Comparison of ENCODE assay signal across 30 cellular contexts in genomic region chr9:133202688-133203453, GRCh38. TPM values are rescaled to one million over a fixed set of nuclear protein-coding genes. Genes with fewer than 3 reads are reported as not detected.
A peak's percentile ranks its signal among the peaks of the same experiment; 100 is the strongest.
DNase-seq lines count a peak whose midpoint lies in the region; ATAC-seq and TF ChIP-seq lines count a peak whose summit lies in the region.
"Had no signal": no experiment of that assay in that cellular context is flagged by ENCODE, and none has a peak within 500 bp of the region (broad histone marks: within the 10 kb centered on the region; RNA-seq: fewer than 3 reads in every experiment).

No MANE protein-coding gene starts in this region.

- no peak overlapping the region; a peak in 1 of 7 replicates for H3K27ac Mint-ChIP-seq in H9
- H3K27ac Mint-ChIP-seq: CD4-positive, alpha-beta memory T cell had no signal

- H3K23me2 ChIP-seq in H9 (ENCODE audit: insufficient read length, low read depth, low read length, poor library complexity, severe bottlenecking): no peaks in the 10 kb centered on the region

- no peaks in the 10 kb centered on the region for H3K9me3 Mint-ChIP-seq in H9
- H3K9me3 Mint-ChIP-seq: CD4-positive, alpha-beta memory T cell had no signal

- no peak overlapping the region for H3K4me3 ChIP-seq in HEK293 (ENCODE audit: low read depth, low read length)
- peak overlapping the region in 1 of 2 donors; percentile 69 for H3K4me3 ChIP-seq in neuronal stem cell (ENCODE audit: low read length in 2 of 2)
- H3K4me3 ChIP-seq in smooth muscle cell: no peak overlapping the region
- H3K4me3 ChIP-seq: GM23248, HAP-1, MG63 had no signal

- H3F3A ChIP-seq in smooth muscle cell (ENCODE audit: low read depth): no peaks in the 10 kb centered on the region

- no peaks in the 10 kb centered on the region for H3K79me2 ChIP-seq in H9 (ENCODE audit: insufficient read depth, low read length)
- H3K79me2 ChIP-seq in smooth muscle cell (ENCODE audit: low read depth): no peaks in the 10 kb centered on the region

- H3K27ac ChIP-seq in H9 (ENCODE audit: insufficient read length, low read depth, low read length) (no peak overlapping the region), HEK293 (ENCODE audit: extremely low read depth, low read depth, low read length) (no peak overlapping the region), neuronal stem cell (replicated peaks; ENCODE audit: low read length) (no peak overlapping the region), smooth muscle cell (ENCODE audit: low read depth) (no peak overlapping the region)
- H3K27ac ChIP-seq: GM23248 had no signal

- WGBS in H9 (ENCODE audit: extremely low coverage, insufficient read length, low lambda C conversion rate): no CpG with 5 or more reads among the region's 14 CpGs
- no CpG with 5 or more reads among the region's 14 CpGs for WGBS in neuronal stem cell (ENCODE audit: extremely low coverage in 2 of 2, insufficient read length in 2 of 2, insufficient replicate concordance in 1 of 2), 2 donors
- WGBS in smooth muscle cell (ENCODE audit: low lambda C conversion rate): 93% methylated on average over 13 of the region's 14 CpGs

- H2AFZ ChIP-seq in H9 (ENCODE audit: low read length) (no peak overlapping the region), neuronal stem cell (ENCODE audit: low read length) (no peak overlapping the region), smooth muscle cell (ENCODE audit: low read depth) (no peak overlapping the region)
- H2AFZ ChIP-seq: GM23248 had no signal

- H3K9me3 ChIP-seq in H9 (ENCODE audit: control insufficient read depth, low read depth, low read length) (no peaks in the 10 kb centered on the region), HEK293 (ENCODE audit: control insufficient read depth, insufficient read depth, low read depth, low read length) (no peaks in the 10 kb centered on the region), neuronal stem cell (replicated peaks in 1 of 2; ENCODE audit: control insufficient read depth in 2 of 2, insufficient read depth in 1 of 2, low read depth in 1 of 2, low read length in 2 of 2) (peaks cover 0 to 3% of the 10 kb centered on the region in 2 donors), smooth muscle cell (replicated peaks; ENCODE audit: low read depth) (no peaks in the 10 kb centered on the region)
- H3K9me3 ChIP-seq: HAP-1, MG63 had no signal

- TF ChIP-seq CTCF in H9 (conservative IDR thresholded peaks at IDR 0.05): no peak
- no peak for TF ChIP-seq CTCF in HEK293 (tag by site-specific recombination; IDR thresholded peaks at IDR 0.05)
- TF ChIP-seq CTCF in smooth muscle cell (IDR thresholded peaks at IDR 0.05; ENCODE audit: borderline replicate concordance, insufficient read depth, poor library complexity, severe bottlenecking): no peak

- no peak overlapping the region for H4K5ac ChIP-seq in H9 (ENCODE audit: insufficient read length, low read depth, low read length)

- ATAC-seq in GM21576 (IDR thresholded peaks at IDR 0.05; ENCODE audit: unreplicated experiment) (no peak), GM21390 (IDR thresholded peaks at IDR 0.05; ENCODE audit: unreplicated experiment) (no peak)

- H3K36me3 Mint-ChIP-seq in H9 (ENCODE audit: insufficient read depth in 1 of 3, low read depth in 3 of 3): no peaks in the 10 kb centered on the region
- H3K36me3 Mint-ChIP-seq: CD4-positive, alpha-beta memory T cell had no signal

- H2BK120ac ChIP-seq in H9 (ENCODE audit: low read depth, low read length, poor library complexity, severe bottlenecking) (no peak overlapping the region), neuronal stem cell (ENCODE audit: low read depth, low read length) (no peak overlapping the region)

- no peak overlapping the region for H3K4me2 ChIP-seq in H9 (ENCODE audit: insufficient read depth, insufficient read length, low read length)
- no peak overlapping the region for H3K4me2 ChIP-seq in neuronal stem cell (ENCODE audit: insufficient read depth, low read length, poor library complexity, severe bottlenecking)
- H3K4me2 ChIP-seq in smooth muscle cell: no peak overlapping the region

- H4K91ac ChIP-seq in H9 (ENCODE audit: insufficient read length, low read depth, low read length): no peak overlapping the region
- peak overlapping the region; percentile 68 for H4K91ac ChIP-seq in neuronal stem cell (ENCODE audit: low read depth, low read length, poor library complexity)

- H3K14ac ChIP-seq in H9 (ENCODE audit: insufficient read depth, low read length): no peak overlapping the region
- peak overlapping the region; percentile 39 for H3K14ac ChIP-seq in neuronal stem cell (ENCODE audit: low read length)

- H3K56ac ChIP-seq in H9 (ENCODE audit: insufficient read length, low read depth, low read length): no peak overlapping the region

- CTCF ChIA-PET in HEK293 (lab: Yijun Ruan, JAX): interaction anchor here (0.5 to 2.8 kb wide), 5 partner anchors 15 to 41 kb away, joined by 3 to 16 read pairs (median 3); no protein-coding TSS in a partner anchor

- H3K79me1 ChIP-seq in H9 (ENCODE audit: insufficient read depth, low read depth, low read length, poor library complexity, severe bottlenecking) (no peaks in the 10 kb centered on the region), neuronal stem cell (ENCODE audit: low read depth, low read length) (peaks cover 4% of the 10 kb centered on the region)

- H2BK12ac ChIP-seq in H9 (ENCODE audit: insufficient read length, low read depth, low read length): no peak overlapping the region
- H2BK12ac ChIP-seq in neuronal stem cell (ENCODE audit: low read length): peak overlapping the region; percentile 73

- H4K20me1 ChIP-seq in H9 (ENCODE audit: control insufficient read depth, insufficient read depth, insufficient read length): no peaks in the 10 kb centered on the region
- no peaks in the 10 kb centered on the region for H4K20me1 ChIP-seq in smooth muscle cell (ENCODE audit: low read depth)

- H4K8ac ChIP-seq in H9 (replicated peaks; ENCODE audit: insufficient read length, low read depth, low read length): no peak overlapping the region
- no peak overlapping the region for H4K8ac ChIP-seq in neuronal stem cell (ENCODE audit: low read depth, low read length)

- no peak overlapping the region for H2AK5ac ChIP-seq in H9 (ENCODE audit: insufficient read length, low read length)
- H2AK5ac ChIP-seq in neuronal stem cell (ENCODE audit: low read depth, low read length): no peak overlapping the region

- H3K4me1 Mint-ChIP-seq in H9: 0 out of 4 replicates have a peak, but pooled peaks cover 0 to 2% of the 10 kb centered on the region in 2 experiments

- H2BK5ac ChIP-seq in H9 (ENCODE audit: insufficient read length, low read length) (no peak overlapping the region), neuronal stem cell (ENCODE audit: low read length) (no peak overlapping the region)

- H2BK15ac ChIP-seq in H9 (ENCODE audit: low read depth, low read length): no peak overlapping the region
- H2BK15ac ChIP-seq in neuronal stem cell (ENCODE audit: low read length): no peak overlapping the region

- peaks cover 6% of the 10 kb centered on the region; the same call in 1 of the 2 replicates for H3K27me3 ChIP-seq in H9 (ENCODE audit: insufficient read depth, low read length)
- peaks cover 0 to 49% (median 8%) of the 10 kb centered on the region in 3 experiments for H3K27me3 ChIP-seq in neuronal stem cell (ENCODE audit: control insufficient read depth in 3 of 3, insufficient read depth in 3 of 3, low read depth in 1 of 3, low read length in 3 of 3)
- H3K27me3 ChIP-seq in smooth muscle cell (ENCODE audit: low read depth): no peaks in the 10 kb centered on the region
- H3K27me3 ChIP-seq: MG63 had no signal

- no peaks in the 10 kb centered on the region for H3K36me3 ChIP-seq in HEK293 (ENCODE audit: control insufficient read depth in 2 of 2, insufficient read depth in 1 of 2, low read length in 2 of 2)
- no peaks in the 10 kb centered on the region for H3K36me3 ChIP-seq in neuronal stem cell (replicated peaks in 1 of 2; ENCODE audit: control insufficient read depth in 2 of 2, insufficient read depth in 2 of 2, low read length in 2 of 2)
- H3K36me3 ChIP-seq in smooth muscle cell (ENCODE audit: low read depth): no peaks in the 10 kb centered on the region
- H3K36me3 ChIP-seq: HAP-1, MG63 had no signal

- no peak overlapping the region for H2BK20ac ChIP-seq in H9 (ENCODE audit: low read depth, low read length, poor library complexity, severe bottlenecking)

- no peak for DNase-seq in H9
- DNase-seq in neuronal stem cell (ENCODE audit: low spot score): no peak
- DNase-seq in stimulated activated CD8-positive, alpha-beta memory T cell treated with anti-CD3 and anti-CD28 coated beads, Interleukin-4, amount 100 ng/mL, for 48 hours: peak; percentile 12
- no peak for DNase-seq in smooth muscle cell (lab: John Stamatoyannopoulos, UW; ENCODE audit: unreplicated experiment)
- no peak for DNase-seq in NCI-H2107 treated with DMSO at 0.1 percent for 48 hours (lab: John Stamatoyannopoulos, UW; ENCODE audit: unreplicated experiment)
- DNase-seq: C1 segment of cervical spinal cord; CD4-positive, alpha-beta memory T cell; COR-L47; DMS53; GM23248; IMR-90; KG1; MG63; NCI-H1048; NCI-H1417 treated with DMSO at 0.1 percent for 48 hours; NCI-H1694 treated with DMSO at 0.1 percent for 48 hours; NCI-H2081; NCI-H2171; NCI-H226; NCI-H510A; NCI-H69; Right ventricle myocardium superior; RPMI8226 had no signal

- no peaks in the 10 kb centered on the region for H3K4me1 ChIP-seq in H9 (ENCODE audit: insufficient read depth, low read length)
- H3K4me1 ChIP-seq in HEK293 (ENCODE audit: control insufficient read depth, insufficient read depth, low read length): no peaks in the 10 kb centered on the region
- no peaks in the 10 kb centered on the region for H3K4me1 ChIP-seq in neuronal stem cell (ENCODE audit: control insufficient read depth in 2 of 2, insufficient read depth in 1 of 2, low read depth in 1 of 2, low read length in 2 of 2)
- H3K4me1 ChIP-seq in smooth muscle cell (ENCODE audit: low read depth): no peaks in the 10 kb centered on the region
- H3K4me1 ChIP-seq: HAP-1 had no signal

- POLR2A ChIA-PET in HEK293 (lab: Yijun Ruan, JAX): interaction anchor here (0.9 to 1.0 kb wide), 2 partner anchors 15 to 149 kb away, joined by 3 read pairs; no protein-coding TSS in a partner anchor

- no peak overlapping the region for H3K4ac ChIP-seq in H9 (ENCODE audit: low read depth, low read length)
- H3K4ac ChIP-seq in neuronal stem cell (ENCODE audit: low read length): no peak overlapping the region

- H3K18ac ChIP-seq in H9 (ENCODE audit: insufficient read length, low read depth, low read length): peak overlapping the region; percentile 72
- no peak overlapping the region for H3K18ac ChIP-seq in neuronal stem cell (ENCODE audit: low read length)

- no peak overlapping the region for H3K23ac ChIP-seq in H9 (ENCODE audit: insufficient read length, low read depth, low read length)
- H3K23ac ChIP-seq in neuronal stem cell (ENCODE audit: low read depth, low read length, poor library complexity): peak overlapping the region; percentile 8

- no peak overlapping the region for H3K4me3 Mint-ChIP-seq in H9
- H3K4me3 Mint-ChIP-seq: CD4-positive, alpha-beta memory T cell had no signal

- no peak overlapping the region for H3T11ph ChIP-seq in H9 (ENCODE audit: low read length)

- H3K9ac ChIP-seq in H9 (ENCODE audit: extremely low read depth, insufficient read length, low read length) (no peak overlapping the region), neuronal stem cell (ENCODE audit: low read depth, low read length, poor library complexity) (peak overlapping the region; percentile 86), smooth muscle cell (ENCODE audit: low read depth) (no peak overlapping the region)
- H3K9ac ChIP-seq: GM23248 had no signal

- peaks cover 88% of the 10 kb centered on the region for H3K27me3 Mint-ChIP-seq in H9 (ENCODE audit: low read depth)

RNA-seq across cellular contexts. Expression of gene OBP2B, which starts 6.2 kb away (rescaled TPM):
- not detected in 2 replicates for total RNA-seq in H9 (2021)
- polyA plus RNA-seq in neuronal stem cell (2013, experiment 1 of 2): not detected
- not detected for polyA plus RNA-seq in neuronal stem cell (2013, experiment 2 of 2)
- not detected in 2 replicates for total RNA-seq in smooth muscle cell
- polyA plus RNA-seq in smooth muscle cell: not detected in 2 replicates
- total RNA-seq: A673; CD4-positive, alpha-beta memory T cell; Daoy; G401; GM23248; IMR-90; Right ventricle myocardium superior had no signal
- polyA plus RNA-seq: CD4-positive, alpha-beta memory T cell; GM23248; IMR-90 had no signal

RNA-seq across cellular contexts. Expression of gene GBGT1, which starts 39.2 kb away (rescaled TPM):
- total RNA-seq in H9 (2021) (9.3 TPM in 2 replicates), smooth muscle cell (8.2 and 11.3 TPM in 2 replicates)
- polyA plus RNA-seq in neuronal stem cell (2013, experiment 1 of 2): 2.2 TPM
- 1.8 TPM for polyA plus RNA-seq in neuronal stem cell (2013, experiment 2 of 2)
- polyA plus RNA-seq in smooth muscle cell: 4.5 and 6.7 TPM in 2 replicates
- total RNA-seq: G401 had no signal
